10 cellular contexts compared by ENCODE assay signal in the genomic region with DNA sequence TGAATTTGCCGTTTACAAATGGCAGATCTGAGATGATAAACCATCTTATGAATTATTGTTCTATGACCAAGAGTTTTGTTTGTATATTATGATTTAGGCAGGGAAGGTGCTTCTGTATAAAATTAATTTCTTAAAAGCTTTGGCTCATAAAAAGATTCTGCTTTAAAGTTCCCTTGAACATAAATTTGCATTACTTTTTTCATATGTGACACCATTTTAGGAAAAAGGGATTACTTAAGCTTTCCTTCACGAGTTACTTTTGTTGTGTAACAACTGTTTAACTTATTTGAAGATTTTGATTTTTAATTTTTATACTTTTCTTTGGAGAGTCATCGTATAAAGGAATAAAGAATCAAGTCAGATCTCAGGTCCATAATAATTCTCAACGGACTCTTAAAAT. TPM values are rescaled to one million over a fixed set of nuclear protein-coding genes. Genes with fewer than 3 reads are reported as not detected.
A peak's percentile ranks its signal among the peaks of the same experiment; 100 is the strongest.
DNase-seq lines count a peak whose midpoint lies in the region; ATAC-seq and TF ChIP-seq lines count a peak whose summit lies in the region.
"Had no signal": no experiment of that assay in that cellular context is flagged by ENCODE, and none has a peak within 500 bp of the region (broad histone marks: within the 10 kb centered on the region; RNA-seq: fewer than 3 reads in every experiment).

No MANE protein-coding gene starts in this region.

- peak overlapping the region; percentile 78; the same call in 1 of the 2 replicates for H3K4me3 ChIP-seq in BLaER1
- peak overlapping the region; percentile 90 for H3K4me3 ChIP-seq in choroid plexus epithelial cell (ENCODE audit: low read depth, low read length)

- H3K27ac ChIP-seq in BLaER1 = no peak overlapping the region

- no peaks in the 10 kb centered on the region for H3K27me3 ChIP-seq in BLaER1
- H3K27me3 ChIP-seq: uterus had no signal

- ATAC-seq in natural killer cell = no peak
- ATAC-seq in HG02981 (IDR thresholded peaks at IDR 0.05; ENCODE audit: unreplicated experiment) = no peak

- H3K4me3 Mint-ChIP-seq in IgD-negative memory B cell (peak overlapping the region in 3 of 4 donors; percentile 70 to 82 (median 81)), natural killer cell (peak overlapping the region; percentile 85)

- H3K36me3 Mint-ChIP-seq in IgD-negative memory B cell (peaks cover 2% of the 10 kb centered on the region), natural killer cell (no peaks in the 10 kb centered on the region)

- H3K4me1 ChIP-seq in BLaER1 = peaks cover 29% of the 10 kb centered on the region
- H3K4me1 ChIP-seq: uterus had no signal

- intact Hi-C loops in natural killer cell (cut with micrococcal nuclease) = no loop called here

- no peaks in the 10 kb centered on the region for H3K27me3 Mint-ChIP-seq in IgD-negative memory B cell
- H3K27me3 Mint-ChIP-seq in natural killer cell (ENCODE audit: low read depth in 2 of 2) = peaks cover 0 to 2% of the 10 kb centered on the region in 2 donors

- H3K4me2 ChIP-seq in BLaER1 = peak overlapping the region; percentile 86

- H3K9ac ChIP-seq in BLaER1 = no peak overlapping the region

- H3K4me1 Mint-ChIP-seq in IgD-negative memory B cell = peaks cover 38 to 50% (median 45%) of the 10 kb centered on the region in 3 donors
- H3K4me1 Mint-ChIP-seq in natural killer cell = peaks cover 57 to 58% of the 10 kb centered on the region in 2 donors

- H3K36me3 ChIP-seq in BLaER1 = peaks cover 25% of the 10 kb centered on the region
- H3K36me3 ChIP-seq: uterus had no signal

- H3K27ac Mint-ChIP-seq in IgD-negative memory B cell (peak overlapping the region in 1 of 3 donors; percentile 48), natural killer cell (peak overlapping the region; percentile 94 to 95)

- no peaks in the 10 kb centered on the region for H3K9me3 ChIP-seq in BLaER1
- H3K9me3 ChIP-seq: uterus had no signal

- DNase-seq in choroid plexus epithelial cell (ENCODE audit: low read depth) = no peak
- no peak for DNase-seq in natural killer cell
- no peak for DNase-seq in NCI-H510A (lab: John Stamatoyannopoulos, UW)
- DNase-seq in NCI-H748 (lab: John Stamatoyannopoulos, UW; ENCODE audit: unreplicated experiment) = no peak
- no peak for DNase-seq in NCI-H146 (lab: John Stamatoyannopoulos, UW)
- DNase-seq: aorta, uterus had no signal

- peaks cover 78% of the 10 kb centered on the region for H4K20me1 ChIP-seq in BLaER1

- H3K9me3 Mint-ChIP-seq in IgD-negative memory B cell = no peaks in the 10 kb centered on the region
- H3K9me3 Mint-ChIP-seq in natural killer cell = no peaks in the 10 kb centered on the region

- no peak for TF ChIP-seq CTCF in choroid plexus epithelial cell (conservative IDR thresholded peaks at IDR 0.05; ENCODE audit: low read depth, low read length)
- TF ChIP-seq CTCF in natural killer cell (IDR thresholded peaks at IDR 0.05) = no peak

RNA-seq across cellular contexts. Expression of a gene that starts 3.3 kb away (rescaled TPM):
- polyA plus RNA-seq in IgD-negative memory B cell = 17.0 TPM
- 100 to 1,000 TPM in 1 of 3 donors, 10 to 100 TPM in 2; 77.6 to 101 (median 85.2) TPM for total RNA-seq in natural killer cell
